Comparison of ENCODE assay signal across 2 cellular contexts in genomic region chr7:143704813-143705212, GRCh38. TPM values are rescaled to one million over a fixed set of nuclear protein-coding genes. Genes with fewer than 3 reads are reported as not detected.
"Had no signal": no experiment of that assay in that cellular context is flagged by ENCODE, and none has a peak within 500 bp of the region (broad histone marks: within the 10 kb centered on the region; RNA-seq: fewer than 3 reads in every experiment).

No MANE protein-coding gene starts in this region.

RNA-seq across cellular contexts. Expression of gene CTAGE6, which starts 52.7 kb away (rescaled TPM):
- polyA plus RNA-seq: stomach, urinary bladder had no signal
